13 cellular contexts compared by ENCODE assay signal in the genomic region with DNA sequence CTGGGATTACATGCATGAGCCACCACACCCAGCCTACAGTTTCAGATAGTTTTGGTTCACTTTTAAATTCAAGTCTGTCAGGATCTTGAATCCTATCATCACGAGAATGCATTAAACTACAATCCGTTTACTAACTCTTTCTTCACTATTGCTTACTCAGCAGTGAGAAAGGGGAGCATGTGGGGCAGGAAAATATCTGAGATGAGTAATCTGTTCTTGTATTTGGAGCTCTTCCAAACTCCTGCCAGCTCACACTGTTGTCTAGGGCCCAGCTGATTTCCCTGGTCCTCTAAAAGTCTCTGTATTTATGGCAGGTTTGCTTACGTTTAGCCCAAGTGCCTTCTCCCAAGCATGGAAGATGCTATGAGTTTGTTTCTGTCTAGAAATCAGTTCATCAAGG.
DNase-seq lines count a peak whose midpoint lies in the region; ATAC-seq, FAIRE-seq and TF ChIP-seq lines count a peak whose summit lies in the region.
"Had no signal": no experiment of that assay in that cellular context is flagged by ENCODE, and none has a peak within 500 bp of the region (broad histone marks: within the 10 kb centered on the region; RNA-seq: fewer than 3 reads in every experiment).

No MANE protein-coding gene starts in this region.

- no peak overlapping the region for H3K4me3 Mint-ChIP-seq in MCF 10A (ENCODE audit: unreplicated experiment)
- H3K4me3 Mint-ChIP-seq in stimulated activated effector memory CD8-positive, alpha-beta T cell treated with anti-CD3 and anti-CD28 coated beads, Interleukin-12 subunit alpha, Interleukin-12 subunit beta, amount 100 ng/mL, for 72 hours: no peak overlapping the region
- H3K4me3 Mint-ChIP-seq: activated B cell treated with CpG ODN at 0.5 μM for 24 hours; activated naive CD8-positive, alpha-beta T cell treated with anti-CD3 and anti-CD28 coated beads, Interleukin-2, amount 50 U/mL, for 24 hours had no signal

- H3K27me3 ChIP-seq in breast epithelium: no peaks in the 10 kb centered on the region
- no peaks in the 10 kb centered on the region for H3K27me3 ChIP-seq in transverse colon
- H3K27me3 ChIP-seq: upper lobe of left lung had no signal

- H3K36me3 Mint-ChIP-seq in MCF 10A (ENCODE audit: insufficient read depth, unreplicated experiment): no peaks in the 10 kb centered on the region
- no peaks in the 10 kb centered on the region for H3K36me3 Mint-ChIP-seq in stimulated activated effector memory CD8-positive, alpha-beta T cell treated with anti-CD3 and anti-CD28 coated beads, Interleukin-12 subunit alpha, Interleukin-12 subunit beta, amount 100 ng/mL, for 72 hours

- TF ChIP-seq CTCF in MCF 10A (IDR thresholded peaks at IDR 0.05; ENCODE audit: unreplicated experiment): no peak
- no peak for TF ChIP-seq CTCF in breast epithelium (IDR thresholded peaks at IDR 0.05)
- no peak for TF ChIP-seq CTCF in fibroblast of villous mesenchyme (IDR thresholded peaks at IDR 0.05; ENCODE audit: insufficient read depth, low read depth, low read length)
- TF ChIP-seq CTCF in transverse colon (IDR thresholded peaks at IDR 0.05): no peak

- H3K4me3 ChIP-seq in breast epithelium (no peak overlapping the region), fibroblast of villous mesenchyme (ENCODE audit: low read depth, low read length) (no peak overlapping the region), transverse colon (no peak overlapping the region)
- H3K4me3 ChIP-seq: upper lobe of left lung had no signal

- TF ChIP-seq EP300 in transverse colon (IDR thresholded peaks at IDR 0.05; ENCODE audit: low read depth): no peak

- ATAC-seq in stimulated activated effector memory CD8-positive, alpha-beta T cell treated with anti-CD3 and anti-CD28 coated beads, Interleukin-12 subunit alpha, Interleukin-12 subunit beta, amount 100 ng/mL, for 72 hours: no peak
- ATAC-seq: activated naive CD8-positive, alpha-beta T cell treated with anti-CD3 and anti-CD28 coated beads, Interleukin-2, amount 50 U/mL, for 24 hours had no signal

- peak overlapping the region; percentile 91 for H3K27ac Mint-ChIP-seq in MCF 10A (ENCODE audit: low read depth, unreplicated experiment)
- no peak overlapping the region for H3K27ac Mint-ChIP-seq in stimulated activated effector memory CD8-positive, alpha-beta T cell treated with anti-CD3 and anti-CD28 coated beads, Interleukin-12 subunit alpha, Interleukin-12 subunit beta, amount 100 ng/mL, for 72 hours
- H3K27ac Mint-ChIP-seq: activated B cell treated with CpG ODN at 0.5 μM for 24 hours; activated naive CD8-positive, alpha-beta T cell treated with anti-CD3 and anti-CD28 coated beads, Interleukin-2, amount 50 U/mL, for 24 hours had no signal

- TF ChIP-seq POLR2A in breast epithelium (IDR thresholded peaks at IDR 0.05) (no peak), transverse colon (IDR thresholded peaks at IDR 0.05) (no peak)

- no peak for FAIRE-seq in urothelium cell line (lab: Jason Lieb, UNC)
- FAIRE-seq: A204.1 had no signal

- no peaks in the 10 kb centered on the region for H3K4me1 ChIP-seq in breast epithelium
- no peaks in the 10 kb centered on the region for H3K4me1 ChIP-seq in transverse colon
- H3K4me1 ChIP-seq: upper lobe of left lung had no signal

- H3K9me3 Mint-ChIP-seq in MCF 10A (ENCODE audit: unreplicated experiment): peaks cover 31% of the 10 kb centered on the region
- peaks cover 16% of the 10 kb centered on the region for H3K9me3 Mint-ChIP-seq in stimulated activated effector memory CD8-positive, alpha-beta T cell treated with anti-CD3 and anti-CD28 coated beads, Interleukin-12 subunit alpha, Interleukin-12 subunit beta, amount 100 ng/mL, for 72 hours

- intact Hi-C loops in MCF 10A (cut with micrococcal nuclease) (no loop called here), breast epithelium (cut with DNase I; ENCODE audit: low total_unique reads) (no loop called here), transverse colon (cut with DNase I; ENCODE audit: low total_unique reads) (no loop called here)

- no peaks in the 10 kb centered on the region for H3K27me3 Mint-ChIP-seq in MCF 10A (ENCODE audit: insufficient read depth, unreplicated experiment)

- in situ Hi-C loops in transverse colon (cut with MboI; ENCODE audit: low pct_ligation_motif_present in 1 of 4, low pct_unique_long_range_greater_than_20kb in 1 of 4, low sequenced_read_pairs in 3 of 4): no loop called here

- no peaks in the 10 kb centered on the region for H3K36me3 ChIP-seq in breast epithelium
- H3K36me3 ChIP-seq in transverse colon: no peaks in the 10 kb centered on the region
- H3K36me3 ChIP-seq: upper lobe of left lung had no signal

- DNase-seq in MCF 10A (ENCODE audit: unreplicated experiment) (peak; percentile 92), breast epithelium (ENCODE audit: low spot score in 2 of 2) (no peak), astrocyte of the hippocampus (ENCODE audit: low read depth, low spot score) (peak; percentile 73), fibroblast of villous mesenchyme (ENCODE audit: low read depth) (peak; percentile 42), urothelium cell line (ENCODE audit: low spot score) (peak; percentile 79), transverse colon (no peak), activated gamma-delta T cell treated with Interleukin-2 at 50 U/mL for 16 hours (no peak)
- no peak for DNase-seq in stimulated activated effector memory CD8-positive, alpha-beta T cell treated with anti-CD3 and anti-CD28 coated beads, Interleukin-12 subunit alpha, Interleukin-12 subunit beta, amount 100 ng/mL, for 72 hours (ENCODE audit: low spot score in 2 of 2)
- DNase-seq: activated B cell treated with CpG ODN at 0.5 μM for 24 hours; activated naive CD8-positive, alpha-beta T cell treated with anti-CD3 and anti-CD28 coated beads, Interleukin-2, amount 50 U/mL, for 24 hours; NCI-H2029 treated with DMSO at 0.1 percent for 48 hours; upper lobe of left lung had no signal

- no peak overlapping the region for H3K27ac ChIP-seq in breast epithelium
- no peak overlapping the region for H3K27ac ChIP-seq in transverse colon
- H3K27ac ChIP-seq: upper lobe of left lung had no signal

- WGBS in transverse colon (ENCODE audit: low coverage in 1 of 2), 2 donors: 17 to 35% methylated on average over 2 to 3 of the region's 3 CpGs

- CTCF ChIA-PET in MCF 10A (lab: Yijun Ruan, JAX): interaction anchor here (0.6 to 1.1 kb wide), 3 partner anchors 87 to 271 kb away, joined by 3 to 4 read pairs (median 3); no protein-coding TSS in a partner anchor

- POLR2A ChIA-PET in MCF 10A (lab: Yijun Ruan, JAX): interaction anchor here (0.6 to 2.4 kb wide), 5 partner anchors 9 to 186 kb away, joined by 3 to 9 read pairs (median 7); no protein-coding TSS in a partner anchor

- H3K9me3 ChIP-seq in breast epithelium (peaks cover 6 to 10% of the 10 kb centered on the region in 2 donors), transverse colon (peaks cover 7 to 8% of the 10 kb centered on the region in 2 donors)

- BruUV-seq in MCF 10A (replicated peaks; lab: Mats Ljungman, UMichigan): no TSS peak

- peaks cover 13% of the 10 kb centered on the region for H3K4me1 Mint-ChIP-seq in MCF 10A (ENCODE audit: insufficient read depth, unreplicated experiment)
- H3K4me1 Mint-ChIP-seq in stimulated activated effector memory CD8-positive, alpha-beta T cell treated with anti-CD3 and anti-CD28 coated beads, Interleukin-12 subunit alpha, Interleukin-12 subunit beta, amount 100 ng/mL, for 72 hours: no peaks in the 10 kb centered on the region
- H3K4me1 Mint-ChIP-seq: activated B cell treated with CpG ODN at 0.5 μM for 24 hours; activated naive CD8-positive, alpha-beta T cell treated with anti-CD3 and anti-CD28 coated beads, Interleukin-2, amount 50 U/mL, for 24 hours had no signal

Comparison
In these comparisons a context has a peak if more than half of its experiments do, and no peak if none do; other contexts are left out.
1. DNase-seq: peak in MCF 10A (single experiment), astrocyte of the hippocampus (single experiment), fibroblast of villous mesenchyme (single experiment) and urothelium cell line (single experiment); none in breast epithelium (0 of 2), stimulated activated effector memory CD8-positive, alpha-beta T cell treated with anti-CD3 and anti-CD28 coated beads, Interleukin-12 subunit alpha, Interleukin-12 subunit beta, amount 100 ng/mL, for 72 hours (0 of 2), transverse colon (single experiment) and activated gamma-delta T cell treated with Interleukin-2 at 50 U/mL for 16 hours (single experiment).